In the genomic region with DNA sequence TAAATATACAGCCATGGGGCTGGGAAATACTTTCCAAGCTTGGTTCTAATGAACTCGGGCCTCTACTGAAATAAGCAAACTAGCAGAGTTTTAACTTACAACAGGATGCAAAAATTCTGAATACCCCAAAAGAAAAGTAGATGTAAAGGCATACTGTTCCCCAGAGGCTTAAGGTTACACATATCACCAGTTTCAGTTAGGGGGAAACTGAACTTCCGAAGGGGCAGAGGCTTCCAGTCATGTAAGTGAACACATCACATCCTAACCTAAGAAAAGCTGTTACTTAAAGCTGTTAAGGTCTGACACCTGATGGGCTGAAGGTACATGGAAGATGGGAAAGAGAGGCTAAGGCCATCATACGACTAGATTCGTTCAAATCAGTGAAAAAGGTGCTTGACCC, we compare ENCODE assay signal across 13 cellular contexts. TPM values are rescaled to one million over a fixed set of nuclear protein-coding genes. Genes with fewer than 3 reads are reported as not detected.
DNase-seq lines count a peak whose midpoint lies in the region; ATAC-seq and TF ChIP-seq lines count a peak whose summit lies in the region.
"Had no signal": no experiment of that assay in that cellular context is flagged by ENCODE, and none has a peak within 500 bp of the region (broad histone marks: within the 10 kb centered on the region; RNA-seq: fewer than 3 reads in every experiment).

No MANE protein-coding gene starts in this region.

- H3K4me1 Mint-ChIP-seq in naive thymus-derived CD4-positive, alpha-beta T cell, result peaks cover 17 to 60% (median 24%) of the 10 kb centered on the region in 7 donors

- CTCF ChIA-PET in naive thymus-derived CD4-positive, alpha-beta T cell (lab: Charles Lee), result interaction anchor here (0.6 to 1.6 kb wide), 3 partner anchors 16 to 149 kb away, joined by 3 to 6 read pairs (median 3); no protein-coding TSS in a partner anchor

- no peak for ATAC-seq in naive thymus-derived CD4-positive, alpha-beta T cell
- no peak for ATAC-seq in HG03460 (IDR thresholded peaks at IDR 0.05; ENCODE audit: unreplicated experiment)
- ATAC-seq in HG02571 (IDR thresholded peaks at IDR 0.05; ENCODE audit: unreplicated experiment), result no peak

- H3K36me3 ChIP-seq in ACC112 (ENCODE audit: insufficient read depth, low read length) (no peaks in the 10 kb centered on the region), adipocyte (ENCODE audit: control insufficient read depth, insufficient read depth, low read length, severe bottlenecking) (no peaks in the 10 kb centered on the region), esophagus squamous epithelium (peaks cover 0 to 1% (median 0%) of the 10 kb centered on the region in 3 donors)
- no peaks in the 10 kb centered on the region for H3K36me3 ChIP-seq in naive thymus-derived CD4-positive, alpha-beta T cell (ENCODE audit: control insufficient read depth in 2 of 3, insufficient read depth in 3 of 3, low read length in 3 of 3)
- H3K36me3 ChIP-seq: brain microvascular endothelial cell, ovary, suprapubic skin had no signal

- DNase-seq in GM10266 (ENCODE audit: extremely low spot score), result no peak
- no peak for DNase-seq in adipocyte (ENCODE audit: low read depth)
- no peak for DNase-seq in naive thymus-derived CD4-positive, alpha-beta T cell
- DNase-seq in esophagus squamous epithelium (lab: John Stamatoyannopoulos, UW), result no peak
- no peak for DNase-seq in epidermal melanocyte (ENCODE audit: insufficient read length, low spot score)
- DNase-seq: brain microvascular endothelial cell, islet precursor cell, ovary had no signal

- peaks cover 5% of the 10 kb centered on the region for H3K79me2 ChIP-seq in ACC112 (ENCODE audit: control insufficient read depth, insufficient read depth, low read length, unreplicated experiment)

- intact Hi-C loops in naive thymus-derived CD4-positive, alpha-beta T cell (cut with micrococcal nuclease), result loop anchor here (5.0 kb wide), 3 partner anchors 73 to 423 kb away; partner anchors contain the start of genes NDUFC2 (in 2 of the 2) and INTS4 (in 1 of the 2)
- intact Hi-C loops in esophagus squamous epithelium (cut with DNase I), result loop anchor here (10.0 kb wide), 1 partner anchor 191 kb away; no protein-coding TSS in a partner anchor

- peaks cover 0 to 21% (median 0%) of the 10 kb centered on the region in 5 donors for H3K36me3 Mint-ChIP-seq in naive thymus-derived CD4-positive, alpha-beta T cell

- H3K9me3 ChIP-seq in adipocyte (ENCODE audit: control insufficient read depth, low read length) (no peaks in the 10 kb centered on the region), esophagus squamous epithelium (peaks cover 0 to 5% (median under 1%) of the 10 kb centered on the region in 3 donors)
- no peaks in the 10 kb centered on the region for H3K9me3 ChIP-seq in naive thymus-derived CD4-positive, alpha-beta T cell (ENCODE audit: control insufficient read depth in 2 of 3, low read length in 3 of 3)
- H3K9me3 ChIP-seq: ovary had no signal

- WGBS in esophagus squamous epithelium, 2 donors, result 47 to 81% methylated on average over 3 to 4 of the region's 4 CpGs

- peaks cover 10 to 23% (median 15%) of the 10 kb centered on the region in 5 donors for H3K27me3 Mint-ChIP-seq in naive thymus-derived CD4-positive, alpha-beta T cell

- H3K27me3 ChIP-seq in ACC112 (ENCODE audit: insufficient read depth, low read length) (no peaks in the 10 kb centered on the region), adipocyte (replicated peaks; ENCODE audit: control insufficient read depth, insufficient read depth, low read length) (no peaks in the 10 kb centered on the region), esophagus squamous epithelium (no peaks in the 10 kb centered on the region)
- H3K27me3 ChIP-seq in naive thymus-derived CD4-positive, alpha-beta T cell (ENCODE audit: control insufficient read depth in 2 of 2, insufficient read depth in 2 of 2, low read length in 2 of 2), result no peaks in the 10 kb centered on the region
- H3K27me3 ChIP-seq: brain microvascular endothelial cell, ovary, suprapubic skin had no signal

- H3K9ac ChIP-seq in adipocyte (ENCODE audit: low read length), result peak overlapping the region; percentile 90

- H2AFZ ChIP-seq in ACC112 (ENCODE audit: low read length, unreplicated experiment), result no peak overlapping the region

- H3K27ac ChIP-seq in ACC112 (ENCODE audit: low read depth, low read length) (0 out of 2 replicates have a peak overlapping the region, but pooled peaks have one; percentile 12), esophagus squamous epithelium (peak overlapping the region in 2 of 4 donors; percentile 8 to 99)
- no peak overlapping the region for H3K27ac ChIP-seq in naive thymus-derived CD4-positive, alpha-beta T cell (ENCODE audit: low read depth, low read length)
- H3K27ac ChIP-seq: C4-2B had no signal

- H3K4me3 Mint-ChIP-seq in naive thymus-derived CD4-positive, alpha-beta T cell, result peak overlapping the region in 7 of 10 donors; percentile 18 to 49 (median 42)

- H3K4me1 ChIP-seq in ACC112 (ENCODE audit: control insufficient read depth, insufficient read depth, low read length, unreplicated experiment) (peaks cover 24% of the 10 kb centered on the region), adipocyte (ENCODE audit: control insufficient read depth, insufficient read depth, low read length) (peaks cover 32% of the 10 kb centered on the region), esophagus squamous epithelium (peaks cover 10 to 52% (median 17%) of the 10 kb centered on the region in 3 donors)
- peaks cover 8 to 13% of the 10 kb centered on the region in 2 donors for H3K4me1 ChIP-seq in naive thymus-derived CD4-positive, alpha-beta T cell (ENCODE audit: control insufficient read depth in 2 of 2, insufficient read depth in 2 of 2, low read length in 2 of 2)

- peak overlapping the region in 2 of 9 donors; percentile 7 to 20 for H3K27ac Mint-ChIP-seq in naive thymus-derived CD4-positive, alpha-beta T cell

- no peak overlapping the region for H3K4me3 ChIP-seq in ACC112 (ENCODE audit: low read depth, low read length)
- no peak overlapping the region for H3K4me3 ChIP-seq in adipocyte (ENCODE audit: low read length)
- no peak overlapping the region for H3K4me3 ChIP-seq in naive thymus-derived CD4-positive, alpha-beta T cell (ENCODE audit: low read length)
- no peak overlapping the region for H3K4me3 ChIP-seq in esophagus squamous epithelium

- H3K9me3 Mint-ChIP-seq in naive thymus-derived CD4-positive, alpha-beta T cell, result peaks cover 0 to 3% (median 0%) of the 10 kb centered on the region in 11 donors

- POLR2A ChIA-PET in naive thymus-derived CD4-positive, alpha-beta T cell (lab: Charles Lee), result interaction anchor here (0.9 kb wide), 1 partner anchor 9 kb away, joined by 3 read pairs; no protein-coding TSS in a partner anchor

- no peak for TF ChIP-seq POLR2A in esophagus squamous epithelium (IDR thresholded peaks at IDR 0.05)

- TF ChIP-seq CTCF in GM10266 (IDR thresholded peaks at IDR 0.05; ENCODE audit: control insufficient read depth, insufficient read depth, low read depth, missing control alignments) (peak; percentile 0), esophagus squamous epithelium (IDR thresholded peaks at IDR 0.05) (no peak)

RNA-seq across cellular contexts. Expression of gene GAB2, which starts 2.3 kb away (rescaled TPM):
- 10 to 100 TPM in 3 of 5 experiments, 1 to 10 TPM in 2; 2.5 to 42.6 (median 11.0) TPM for total RNA-seq in naive thymus-derived CD4-positive, alpha-beta T cell
- under 1 TPM; 0.17 to 0.46 TPM for polyA plus RNA-seq in naive thymus-derived CD4-positive, alpha-beta T cell
- total RNA-seq in esophagus squamous epithelium, result 10 to 100 TPM in 2 of 4 donors, 1 to 10 TPM in 2; 4.6 to 23.7 (median 11.2) TPM
